1 cellular context compared by ENCODE assay signal in the genomic region with DNA sequence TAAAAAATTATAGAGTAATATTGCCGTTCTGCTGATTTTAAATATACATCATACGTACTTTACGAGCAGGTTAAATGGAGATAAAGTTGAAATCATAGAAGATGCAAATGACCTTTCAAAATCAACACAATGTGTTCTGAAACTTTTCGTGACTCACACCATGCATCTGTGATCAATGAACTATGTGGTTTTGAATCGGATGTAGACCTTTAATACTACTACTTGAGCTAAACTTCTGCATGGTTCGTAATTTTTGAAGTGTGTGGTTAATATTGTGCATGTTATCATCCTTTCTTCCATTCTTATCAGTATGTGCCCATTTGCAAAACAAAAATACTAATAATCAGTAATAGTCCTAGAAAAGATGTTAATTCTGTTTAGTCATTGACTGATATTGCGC.
TF ChIP-seq lines count a peak whose summit lies in the region.

No MANE protein-coding gene starts in this region.

TF ChIP-seq in K562, 482 proteins besides CTCF, POLR2A, EP300 and RAD21:
- TF ChIP-seq NR3C1 (CRISPR knock-in tag; IDR thresholded peaks at IDR 0.05) (no peak), PYGO2 (tag; IDR thresholded peaks at IDR 0.05) (no peak), CHAMP1 (IDR thresholded peaks at IDR 0.05) (no peak), HINFP (tag; conservative IDR thresholded peaks at IDR 0.05; ENCODE audit: low read depth) (no peak), ZMIZ1 (IDR thresholded peaks at IDR 0.05; ENCODE audit: low read depth in 2 of 2, low read length in 2 of 2) (no peak), ZNF668 (CRISPR knock-in tag; IDR thresholded peaks at IDR 0.05) (no peak), ZNF561 (CRISPR knock-in tag; conservative IDR thresholded peaks at IDR 0.05) (no peak), TBL1XR1 (IDR thresholded peaks at IDR 0.05; ENCODE audit: low read length in 2 of 2) (no peak), ZBTB34 (CRISPR knock-in tag; IDR thresholded peaks at IDR 0.05) (no peak), PTTG1 (tag; IDR thresholded peaks at IDR 0.05; ENCODE audit: low read depth) (no peak), FOS (IDR thresholded peaks at IDR 0.05; ENCODE audit: extremely low read depth, insufficient read length) (no peak), SMC3 (conservative IDR thresholded peaks at IDR 0.05; ENCODE audit: insufficient read depth, low read depth, low read length) (no peak), ELF2 (CRISPR knock-in tag; IDR thresholded peaks at IDR 0.05) (no peak), ZNF586 (CRISPR knock-in tag; conservative IDR thresholded peaks at IDR 0.05) (no peak), ZNF407 (IDR thresholded peaks at IDR 0.05; ENCODE audit: low read depth) (no peak)
- TF ChIP-seq, protein P1, sequence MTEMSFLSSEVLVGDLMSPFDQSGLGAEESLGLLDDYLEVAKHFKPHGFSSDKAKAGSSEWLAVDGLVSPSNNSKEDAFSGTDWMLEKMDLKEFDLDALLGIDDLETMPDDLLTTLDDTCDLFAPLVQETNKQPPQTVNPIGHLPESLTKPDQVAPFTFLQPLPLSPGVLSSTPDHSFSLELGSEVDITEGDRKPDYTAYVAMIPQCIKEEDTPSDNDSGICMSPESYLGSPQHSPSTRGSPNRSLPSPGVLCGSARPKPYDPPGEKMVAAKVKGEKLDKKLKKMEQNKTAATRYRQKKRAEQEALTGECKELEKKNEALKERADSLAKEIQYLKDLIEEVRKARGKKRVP (CRISPR knock-in tag; IDR thresholded peaks at IDR 0.05) = no peak
TF ChIP-seq in K562: peak in this region for 0.
